ENCODE assay signal across 18 cellular contexts in genomic region chr1:63980706-63981407, GRCh38.
DNase-seq lines count a peak whose midpoint lies in the region; ATAC-seq, FAIRE-seq and TF ChIP-seq lines count a peak whose summit lies in the region.
"Had no signal": no experiment of that assay in that cellular context is flagged by ENCODE, and none has a peak within 500 bp of the region (broad histone marks: within the 10 kb centered on the region; RNA-seq: fewer than 3 reads in every experiment).

No MANE protein-coding gene starts in this region.

- no peak overlapping the region for H3K4me2 ChIP-seq in HepG2 (ENCODE audit: low read depth, low read length)

- no peak for TF ChIP-seq EP300 in HepG2 (IDR thresholded peaks at IDR 0.05; ENCODE audit: low read depth in 2 of 2, low read length in 2 of 2)
- TF ChIP-seq EP300 in HepG2 (CRISPR knock-in tag; IDR thresholded peaks at IDR 0.05; ENCODE audit: borderline replicate concordance), result no peak

- WGBS in right lobe of liver (ENCODE audit: insufficient coverage, low coverage, low lambda C conversion rate, missing lambda C conversion rate), result 67% methylated on average over 3 of the region's 3 CpGs
- WGBS in HepG2 (ENCODE audit: low lambda C conversion rate), result 40% methylated on average over 3 of the region's 3 CpGs

- H3K27me3 ChIP-seq in right lobe of liver (no peaks in the 10 kb centered on the region), HepG2 (ENCODE audit: control insufficient read depth in 1 of 2, insufficient read depth in 2 of 2, low read length in 2 of 2) (no peaks in the 10 kb centered on the region)
- H3K27me3 ChIP-seq: sigmoid colon, transverse colon had no signal

- H3K36me3 ChIP-seq in right lobe of liver (no peaks in the 10 kb centered on the region), HepG2 (replicated peaks in 1 of 2; ENCODE audit: control insufficient read depth in 1 of 2, insufficient read depth in 2 of 2, low read length in 2 of 2) (no peaks in the 10 kb centered on the region)
- H3K36me3 ChIP-seq: sigmoid colon, transverse colon had no signal

- H2AFZ ChIP-seq in HepG2 (ENCODE audit: low read length), result no peak overlapping the region

- in situ Hi-C loops in HepG2 (cut with HindIII; ENCODE audit: extremely low pct_ligation_motif_present, low pct_unique_long_range_greater_than_20kb), result no loop called here

- DNase-seq in right lobe of liver (no peak), HepG2 (ENCODE audit: low spot score) (no peak), RWPE1 (ENCODE audit: low spot score) (peak; percentile 3), left lobe of liver (ENCODE audit: low spot score) (no peak), ureter (ENCODE audit: low spot score) (peak; percentile 44), SK-N-DZ (ENCODE audit: low spot score) (no peak)
- no peak for DNase-seq in activated T-cell treated with anti-CD3 and anti-CD28 coated beads, Interleukin-2, amount 50 U/mL, for 48 hours
- DNase-seq: activated CD8-positive, alpha-beta memory T cell treated with anti-CD3 and anti-CD28 coated beads for 24 hours; activated gamma-delta T cell; aorta; CD8-positive, alpha-beta T cell; NCI-H2081 treated with DMSO at 0.1 percent for 48 hours; nephron progenitor cell; sigmoid colon; stimulated activated CD4-positive, alpha-beta T cell treated with anti-CD3 and anti-CD28 coated beads, Interleukin-2, amount 100 ng/mL, for 48 hours; transverse colon had no signal

- no peak overlapping the region for H3K4me3 ChIP-seq in right lobe of liver
- H3K4me3 ChIP-seq in HepG2 (replicated peaks in 1 of 3; ENCODE audit: insufficient read depth in 1 of 3, low read depth in 2 of 3, low read length in 3 of 3), result no peak overlapping the region
- H3K4me3 ChIP-seq: sigmoid colon, transverse colon had no signal

- POLR2A ChIA-PET in HepG2 (lab: Yijun Ruan, JAX) (no interaction called here), RWPE1 (lab: Yijun Ruan, JAX; ENCODE audit: low non-redundant PET) (no interaction called here)

- H3K79me2 ChIP-seq in HepG2 (ENCODE audit: insufficient read depth, low read length), result no peaks in the 10 kb centered on the region

- no peaks in the 10 kb centered on the region for H4K20me1 ChIP-seq in HepG2 (ENCODE audit: insufficient read depth, low read length)

- H3K4me1 ChIP-seq in right lobe of liver (no peaks in the 10 kb centered on the region), HepG2 (ENCODE audit: insufficient read depth, low read length) (no peaks in the 10 kb centered on the region)

- H3K27ac ChIP-seq in right lobe of liver (no peak overlapping the region), HepG2 (ENCODE audit: extremely low read length, insufficient read depth, low read length) (no peak overlapping the region), RWPE1 (no peak overlapping the region)
- H3K27ac ChIP-seq: sigmoid colon, transverse colon had no signal

- CTCF ChIA-PET in HepG2 (lab: Yijun Ruan, JAX; ENCODE audit: low intra/inter-chr PET ratio, low total read pairs) (no interaction called here), RWPE1 (lab: Yijun Ruan, JAX) (interaction anchor here (0.6 to 0.7 kb wide), 2 partner anchors 46 to 129 kb away, joined by 3 read pairs; no protein-coding TSS in a partner anchor)

- ATAC-seq in right lobe of liver (peak in 3 of 4 donors; percentile 23 to 37 (median 36)), HepG2 (no peak), left lobe of liver (peak; percentile 51), GM18858 (IDR thresholded peaks at IDR 0.05; ENCODE audit: unreplicated experiment) (no peak)
- ATAC-seq: CD8-positive, alpha-beta T cell; SK-N-SH treated with all-trans-retinoic acid at 6 μM for 48 hours had no signal

- no peak overlapping the region for H3K9ac ChIP-seq in HepG2 (ENCODE audit: insufficient read depth, low read depth, low read length)

- TF ChIP-seq POLR2A in right lobe of liver (IDR thresholded peaks at IDR 0.05) (no peak), HepG2 (IDR thresholded peaks at IDR 0.05; ENCODE audit: insufficient read depth in 1 of 2, low read depth in 2 of 2, low read length in 2 of 2) (no peak)

- no peak for FAIRE-seq in HepG2 (lab: Jason Lieb, UNC)

- BruUV-seq in HepG2 (replicated peaks; lab: Mats Ljungman, UMichigan), result no TSS peak

- intact Hi-C loops in right lobe of liver (cut with DNase I) (no loop called here), HepG2 (cut with micrococcal nuclease; ENCODE audit: unreplicated experiment) (no loop called here)

- no peaks in the 10 kb centered on the region for H3K9me3 ChIP-seq in right lobe of liver
- no peaks in the 10 kb centered on the region for H3K9me3 ChIP-seq in HepG2 (ENCODE audit: low read length)
- H3K9me3 ChIP-seq: sigmoid colon, transverse colon had no signal

- TF ChIP-seq CTCF in right lobe of liver (IDR thresholded peaks at IDR 0.05), result no peak
- TF ChIP-seq CTCF in HepG2 (CRISPR knock-in tag; IDR thresholded peaks at IDR 0.05), result no peak
- no peak for TF ChIP-seq CTCF in RWPE1 (conservative IDR thresholded peaks at IDR 0.05; ENCODE audit: low read depth)

- TF ChIP-seq RAD21 in HepG2 (CRISPR knock-in tag; IDR thresholded peaks at IDR 0.05), result no peak

TF ChIP-seq in HepG2, 621 proteins besides CTCF, POLR2A, EP300 and RAD21:
- TF ChIP-seq UBTF (CRISPR knock-in tag; IDR thresholded peaks at IDR 0.05) (no peak), ZNF431 (CRISPR knock-in tag; IDR thresholded peaks at IDR 0.05; ENCODE audit: borderline replicate concordance, low read depth) (no peak), ATF5 (CRISPR knock-in tag; IDR thresholded peaks at IDR 0.05; ENCODE audit: low read depth) (no peak), TOE1 (CRISPR knock-in tag; IDR thresholded peaks at IDR 0.05) (no peak), ZNF256 (CRISPR knock-in tag; conservative IDR thresholded peaks at IDR 0.05) (no peak)

Comparison
In these comparisons a context has a peak if more than half of its experiments do, and no peak if none do; other contexts are left out.
1. ATAC-seq: peak in right lobe of liver (3 of 4) and left lobe of liver (single experiment); none in HepG2 (single experiment) and GM18858 (single experiment).
2. DNase-seq: peak in RWPE1 (single experiment) and ureter (single experiment); none in right lobe of liver (0 of 3), HepG2 (single experiment), left lobe of liver (single experiment), SK-N-DZ (single experiment) and activated T-cell treated with anti-CD3 and anti-CD28 coated beads, Interleukin-2, amount 50 U/mL, for 48 hours (0 of 2).